Comparison of ENCODE assay signal across 1 cellular context in the genomic region with DNA sequence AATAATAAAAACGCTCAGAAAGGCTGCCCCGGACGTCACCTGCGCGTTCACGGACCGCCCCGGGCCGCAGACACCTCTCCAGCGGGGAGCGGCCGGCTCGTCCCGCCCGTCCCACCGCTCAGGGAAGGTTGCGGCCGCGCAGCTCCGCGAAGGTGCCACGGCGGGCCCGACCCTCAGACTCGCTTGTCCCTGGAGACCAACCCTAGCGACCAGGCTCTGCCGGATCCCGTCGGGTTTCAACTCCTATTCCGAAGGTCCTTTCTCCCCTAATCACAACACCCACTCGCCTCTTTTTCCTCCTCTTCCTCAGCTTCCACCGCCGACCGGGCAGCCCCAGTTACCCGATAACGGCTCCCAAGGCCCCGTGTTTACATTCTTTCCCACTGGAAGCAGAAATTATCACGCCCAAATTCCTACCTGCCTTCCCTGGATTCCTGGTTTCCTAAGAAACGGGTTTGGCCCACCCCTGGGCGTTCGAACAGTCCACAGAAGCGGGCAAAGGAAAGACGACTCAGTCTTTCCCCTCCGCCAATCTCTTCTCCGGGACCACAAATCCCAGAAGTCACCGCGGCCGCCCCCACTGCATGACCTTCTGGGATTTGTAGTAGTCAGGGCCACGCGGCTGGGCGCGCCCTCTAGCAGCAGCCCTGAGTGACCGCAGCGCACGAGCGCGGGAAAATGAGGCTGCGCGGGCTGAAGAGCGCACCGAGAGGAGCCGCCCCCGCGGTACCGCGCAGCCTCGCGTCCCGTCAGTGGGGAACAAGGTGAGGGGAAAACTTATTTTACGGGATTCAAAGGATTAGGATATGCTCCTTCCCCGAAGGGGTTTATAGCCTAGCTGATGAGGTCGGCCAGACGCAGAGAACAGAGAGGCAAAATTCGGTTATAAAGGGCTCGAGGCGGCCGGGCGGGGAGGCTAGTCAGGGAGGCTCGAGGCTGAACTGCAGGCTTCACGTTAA.
TF ChIP-seq lines count a peak whose summit lies in the region.

A gene with protein sequence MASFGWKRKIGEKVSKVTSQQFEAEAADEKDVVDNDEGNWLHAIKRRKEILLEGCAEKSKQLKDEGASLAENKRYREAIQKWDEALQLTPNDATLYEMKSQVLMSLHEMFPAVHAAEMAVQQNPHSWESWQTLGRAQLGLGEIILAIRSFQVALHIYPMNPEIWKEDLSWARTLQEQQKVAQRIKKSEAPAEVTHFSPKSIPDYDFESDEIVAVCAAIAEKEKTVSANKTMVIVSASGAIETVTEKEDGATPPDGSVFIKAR (minus strand): TSS at position 555 of the 959 bp plus-strand sequence. CDS start 8,943 bp downstream, outside the sequence.

TF ChIP-seq in HepG2, 621 proteins besides CTCF, POLR2A, EP300 and RAD21 (continued from another document and continues in another):
- TF ChIP-seq, protein P1, sequence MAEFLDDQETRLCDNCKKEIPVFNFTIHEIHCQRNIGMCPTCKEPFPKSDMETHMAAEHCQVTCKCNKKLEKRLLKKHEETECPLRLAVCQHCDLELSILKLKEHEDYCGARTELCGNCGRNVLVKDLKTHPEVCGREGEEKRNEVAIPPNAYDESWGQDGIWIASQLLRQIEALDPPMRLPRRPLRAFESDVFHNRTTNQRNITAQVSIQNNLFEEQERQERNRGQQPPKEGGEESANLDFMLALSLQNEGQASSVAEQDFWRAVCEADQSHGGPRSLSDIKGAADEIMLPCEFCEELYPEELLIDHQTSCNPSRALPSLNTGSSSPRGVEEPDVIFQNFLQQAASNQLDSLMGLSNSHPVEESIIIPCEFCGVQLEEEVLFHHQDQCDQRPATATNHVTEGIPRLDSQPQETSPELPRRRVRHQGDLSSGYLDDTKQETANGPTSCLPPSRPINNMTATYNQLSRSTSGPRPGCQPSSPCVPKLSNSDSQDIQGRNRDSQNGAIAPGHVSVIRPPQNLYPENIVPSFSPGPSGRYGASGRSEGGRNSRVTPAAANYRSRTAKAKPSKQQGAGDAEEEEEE (CRISPR knock-in tag; IDR thresholded peaks at IDR 0.05; ENCODE audit: borderline replicate concordance): no peak
- peak; percentile 84; the same call in 1 of the 2 replicates for TF ChIP-seq ZNF839 (CRISPR knock-in tag; IDR thresholded peaks at IDR 0.05; ENCODE audit: borderline replicate concordance)
- 0 out of 2 replicates have a peak, but pooled peaks have one; percentile 16 for TF ChIP-seq ZSCAN9 (CRISPR knock-in tag; IDR thresholded peaks at IDR 0.05; ENCODE audit: borderline replicate concordance)
- TF ChIP-seq HNRNPL (IDR thresholded peaks at IDR 0.05; ENCODE audit: low read depth, low read length): no peak
- TF ChIP-seq GLI4 (CRISPR knock-in tag; IDR thresholded peaks at IDR 0.05; ENCODE audit: borderline replicate concordance): peak; percentile 79; the same call in 1 of the 2 replicates
- TF ChIP-seq, protein P2, sequence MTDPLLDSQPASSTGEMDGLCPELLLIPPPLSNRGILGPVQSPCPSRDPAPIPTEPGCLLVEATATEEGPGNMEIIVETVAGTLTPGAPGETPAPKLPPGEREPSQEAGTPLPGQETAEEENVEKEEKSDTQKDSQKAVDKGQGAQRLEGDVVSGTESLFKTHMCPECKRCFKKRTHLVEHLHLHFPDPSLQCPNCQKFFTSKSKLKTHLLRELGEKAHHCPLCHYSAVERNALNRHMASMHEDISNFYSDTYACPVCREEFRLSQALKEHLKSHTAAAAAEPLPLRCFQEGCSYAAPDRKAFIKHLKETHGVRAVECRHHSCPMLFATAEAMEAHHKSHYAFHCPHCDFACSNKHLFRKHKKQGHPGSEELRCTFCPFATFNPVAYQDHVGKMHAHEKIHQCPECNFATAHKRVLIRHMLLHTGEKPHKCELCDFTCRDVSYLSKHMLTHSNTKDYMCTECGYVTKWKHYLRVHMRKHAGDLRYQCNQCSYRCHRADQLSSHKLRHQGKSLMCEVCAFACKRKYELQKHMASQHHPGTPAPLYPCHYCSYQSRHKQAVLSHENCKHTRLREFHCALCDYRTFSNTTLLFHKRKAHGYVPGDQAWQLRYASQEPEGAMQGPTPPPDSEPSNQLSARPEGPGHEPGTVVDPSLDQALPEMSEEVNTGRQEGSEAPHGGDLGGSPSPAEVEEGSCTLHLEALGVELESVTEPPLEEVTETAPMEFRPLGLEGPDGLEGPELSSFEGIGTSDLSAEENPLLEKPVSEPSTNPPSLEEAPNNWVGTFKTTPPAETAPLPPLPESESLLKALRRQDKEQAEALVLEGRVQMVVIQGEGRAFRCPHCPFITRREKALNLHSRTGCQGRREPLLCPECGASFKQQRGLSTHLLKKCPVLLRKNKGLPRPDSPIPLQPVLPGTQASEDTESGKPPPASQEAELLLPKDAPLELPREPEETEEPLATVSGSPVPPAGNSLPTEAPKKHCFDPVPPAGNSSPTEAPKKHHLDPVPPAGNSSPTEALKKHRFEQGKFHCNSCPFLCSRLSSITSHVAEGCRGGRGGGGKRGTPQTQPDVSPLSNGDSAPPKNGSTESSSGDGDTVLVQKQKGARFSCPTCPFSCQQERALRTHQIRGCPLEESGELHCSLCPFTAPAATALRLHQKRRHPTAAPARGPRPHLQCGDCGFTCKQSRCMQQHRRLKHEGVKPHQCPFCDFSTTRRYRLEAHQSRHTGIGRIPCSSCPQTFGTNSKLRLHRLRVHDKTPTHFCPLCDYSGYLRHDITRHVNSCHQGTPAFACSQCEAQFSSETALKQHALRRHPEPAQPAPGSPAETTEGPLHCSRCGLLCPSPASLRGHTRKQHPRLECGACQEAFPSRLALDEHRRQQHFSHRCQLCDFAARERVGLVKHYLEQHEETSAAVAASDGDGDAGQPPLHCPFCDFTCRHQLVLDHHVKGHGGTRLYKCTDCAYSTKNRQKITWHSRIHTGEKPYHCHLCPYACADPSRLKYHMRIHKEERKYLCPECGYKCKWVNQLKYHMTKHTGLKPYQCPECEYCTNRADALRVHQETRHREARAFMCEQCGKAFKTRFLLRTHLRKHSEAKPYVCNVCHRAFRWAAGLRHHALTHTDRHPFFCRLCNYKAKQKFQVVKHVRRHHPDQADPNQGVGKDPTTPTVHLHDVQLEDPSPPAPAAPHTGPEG (CRISPR knock-in tag; IDR thresholded peaks at IDR 0.05): no peak
- no peak for TF ChIP-seq MBD4 (IDR thresholded peaks at IDR 0.05; ENCODE audit: borderline replicate concordance, low read length)
- no peak for TF ChIP-seq ZNF282 (IDR thresholded peaks at IDR 0.05; ENCODE audit: partially characterized antibody)
- no peak; the same call in 1 of the 2 replicates for TF ChIP-seq FOXK2 (IDR thresholded peaks at IDR 0.05)
- no peak for TF ChIP-seq HNRNPH1 (optimal IDR thresholded peaks at IDR 0.05; ENCODE audit: low read depth, low read length)
- TF ChIP-seq ATM (IDR thresholded peaks at IDR 0.05; ENCODE audit: borderline replicate concordance): no peak
- peak; percentile 56; the same call in 1 of the 2 replicates for TF ChIP-seq ZNF12 (CRISPR knock-in tag; IDR thresholded peaks at IDR 0.05)
- no peak for TF ChIP-seq ZNF224 (CRISPR knock-in tag; IDR thresholded peaks at IDR 0.05)
- TF ChIP-seq ZKSCAN1 (IDR thresholded peaks at IDR 0.05; ENCODE audit: low read length): no peak
- no peak for TF ChIP-seq ZEB1 (IDR thresholded peaks at IDR 0.05; ENCODE audit: insufficient replicate concordance, low read depth)
- TF ChIP-seq, protein P3, sequence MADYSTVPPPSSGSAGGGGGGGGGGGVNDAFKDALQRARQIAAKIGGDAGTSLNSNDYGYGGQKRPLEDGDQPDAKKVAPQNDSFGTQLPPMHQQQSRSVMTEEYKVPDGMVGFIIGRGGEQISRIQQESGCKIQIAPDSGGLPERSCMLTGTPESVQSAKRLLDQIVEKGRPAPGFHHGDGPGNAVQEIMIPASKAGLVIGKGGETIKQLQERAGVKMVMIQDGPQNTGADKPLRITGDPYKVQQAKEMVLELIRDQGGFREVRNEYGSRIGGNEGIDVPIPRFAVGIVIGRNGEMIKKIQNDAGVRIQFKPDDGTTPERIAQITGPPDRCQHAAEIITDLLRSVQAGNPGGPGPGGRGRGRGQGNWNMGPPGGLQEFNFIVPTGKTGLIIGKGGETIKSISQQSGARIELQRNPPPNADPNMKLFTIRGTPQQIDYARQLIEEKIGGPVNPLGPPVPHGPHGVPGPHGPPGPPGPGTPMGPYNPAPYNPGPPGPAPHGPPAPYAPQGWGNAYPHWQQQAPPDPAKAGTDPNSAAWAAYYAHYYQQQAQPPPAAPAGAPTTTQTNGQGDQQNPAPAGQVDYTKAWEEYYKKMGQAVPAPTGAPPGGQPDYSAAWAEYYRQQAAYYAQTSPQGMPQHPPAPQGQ (CRISPR knock-in tag; IDR thresholded peaks at IDR 0.05; ENCODE audit: borderline replicate concordance): 0 out of 2 replicates have a peak, but pooled peaks have one; percentile 19
- TF ChIP-seq, protein P4, sequence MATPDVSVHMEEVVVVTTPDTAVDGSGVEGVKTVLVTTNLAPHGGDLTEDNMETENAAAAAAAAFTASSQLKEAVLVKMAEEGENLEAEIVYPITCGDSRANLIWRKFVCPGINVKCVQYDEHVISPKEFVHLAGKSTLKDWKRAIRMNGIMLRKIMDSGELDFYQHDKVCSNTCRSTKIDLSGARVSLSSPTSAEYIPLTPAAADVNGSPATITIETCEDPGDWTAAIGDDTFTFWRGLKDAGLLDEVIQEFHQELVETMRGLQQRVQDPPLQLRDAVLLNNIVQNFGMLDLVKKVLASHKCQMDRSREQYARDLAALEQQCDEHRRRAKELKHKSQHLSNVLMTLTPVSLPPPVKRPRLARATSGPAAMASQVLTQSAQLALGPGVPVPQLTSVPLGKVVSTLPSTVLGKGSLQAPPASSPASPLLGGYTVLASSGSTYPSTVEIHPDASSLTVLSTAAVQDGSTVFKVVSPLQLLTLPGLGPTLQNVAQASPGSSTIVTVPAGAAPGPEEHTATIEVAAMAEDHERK (CRISPR knock-in tag; IDR thresholded peaks at IDR 0.05; ENCODE audit: low read depth): 0 out of 2 replicates have a peak, but pooled peaks have one; percentile 25
- no peak for TF ChIP-seq HES4 (CRISPR knock-in tag; IDR thresholded peaks at IDR 0.05; ENCODE audit: borderline replicate concordance)
- TF ChIP-seq ZNF17 (CRISPR knock-in tag; IDR thresholded peaks at IDR 0.05): no peak
- TF ChIP-seq TARDBP (CRISPR knock-in tag; IDR thresholded peaks at IDR 0.05): peak; percentile 84
- peak; percentile 89; the same call in 2 of the 3 replicates for TF ChIP-seq MXI1 (IDR thresholded peaks at IDR 0.05; ENCODE audit: borderline replicate concordance, low read depth, low read length)
- peak; percentile 70; the same call in 1 of the 2 replicates for TF ChIP-seq ZNF737 (CRISPR knock-in tag; IDR thresholded peaks at IDR 0.05; ENCODE audit: borderline replicate concordance)
- TF ChIP-seq, protein P5, sequence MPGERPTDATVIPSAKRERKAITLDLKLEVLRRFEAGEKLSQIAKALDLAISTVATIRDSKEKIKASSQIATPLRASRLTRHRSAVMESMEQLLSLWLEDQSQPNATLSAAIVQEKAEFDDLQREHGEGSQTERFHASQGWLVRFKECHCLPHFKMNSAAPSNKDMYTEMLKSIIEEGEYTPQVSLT (CRISPR knock-in tag; IDR thresholded peaks at IDR 0.05; ENCODE audit: borderline replicate concordance, low read depth): no peak
- TF ChIP-seq, protein P6, sequence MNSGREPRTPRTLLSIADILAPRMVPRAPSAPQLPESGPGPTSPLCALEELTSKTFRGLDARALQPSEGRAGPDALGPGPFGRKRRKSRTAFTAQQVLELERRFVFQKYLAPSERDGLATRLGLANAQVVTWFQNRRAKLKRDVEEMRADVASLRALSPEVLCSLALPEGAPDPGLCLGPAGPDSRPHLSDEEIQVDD (CRISPR knock-in tag; IDR thresholded peaks at IDR 0.05; ENCODE audit: borderline replicate concordance): no peak
- peak; percentile 57 for TF ChIP-seq NFYC (CRISPR knock-in tag; IDR thresholded peaks at IDR 0.05)
- TF ChIP-seq ZNF747 (CRISPR knock-in tag; IDR thresholded peaks at IDR 0.05; ENCODE audit: borderline replicate concordance): peak; percentile 47; the same call in 1 of the 2 replicates
- TF ChIP-seq AKAP8 (CRISPR knock-in tag; IDR thresholded peaks at IDR 0.05): no peak; the same call in 1 of the 2 replicates
- TF ChIP-seq RXRB (CRISPR knock-in tag; IDR thresholded peaks at IDR 0.05; ENCODE audit: borderline replicate concordance): peak; percentile 39; the same call in 1 of the 2 replicates
- TF ChIP-seq ZNF333 (CRISPR knock-in tag; IDR thresholded peaks at IDR 0.05; ENCODE audit: borderline replicate concordance): no peak
- TF ChIP-seq, protein P7, sequence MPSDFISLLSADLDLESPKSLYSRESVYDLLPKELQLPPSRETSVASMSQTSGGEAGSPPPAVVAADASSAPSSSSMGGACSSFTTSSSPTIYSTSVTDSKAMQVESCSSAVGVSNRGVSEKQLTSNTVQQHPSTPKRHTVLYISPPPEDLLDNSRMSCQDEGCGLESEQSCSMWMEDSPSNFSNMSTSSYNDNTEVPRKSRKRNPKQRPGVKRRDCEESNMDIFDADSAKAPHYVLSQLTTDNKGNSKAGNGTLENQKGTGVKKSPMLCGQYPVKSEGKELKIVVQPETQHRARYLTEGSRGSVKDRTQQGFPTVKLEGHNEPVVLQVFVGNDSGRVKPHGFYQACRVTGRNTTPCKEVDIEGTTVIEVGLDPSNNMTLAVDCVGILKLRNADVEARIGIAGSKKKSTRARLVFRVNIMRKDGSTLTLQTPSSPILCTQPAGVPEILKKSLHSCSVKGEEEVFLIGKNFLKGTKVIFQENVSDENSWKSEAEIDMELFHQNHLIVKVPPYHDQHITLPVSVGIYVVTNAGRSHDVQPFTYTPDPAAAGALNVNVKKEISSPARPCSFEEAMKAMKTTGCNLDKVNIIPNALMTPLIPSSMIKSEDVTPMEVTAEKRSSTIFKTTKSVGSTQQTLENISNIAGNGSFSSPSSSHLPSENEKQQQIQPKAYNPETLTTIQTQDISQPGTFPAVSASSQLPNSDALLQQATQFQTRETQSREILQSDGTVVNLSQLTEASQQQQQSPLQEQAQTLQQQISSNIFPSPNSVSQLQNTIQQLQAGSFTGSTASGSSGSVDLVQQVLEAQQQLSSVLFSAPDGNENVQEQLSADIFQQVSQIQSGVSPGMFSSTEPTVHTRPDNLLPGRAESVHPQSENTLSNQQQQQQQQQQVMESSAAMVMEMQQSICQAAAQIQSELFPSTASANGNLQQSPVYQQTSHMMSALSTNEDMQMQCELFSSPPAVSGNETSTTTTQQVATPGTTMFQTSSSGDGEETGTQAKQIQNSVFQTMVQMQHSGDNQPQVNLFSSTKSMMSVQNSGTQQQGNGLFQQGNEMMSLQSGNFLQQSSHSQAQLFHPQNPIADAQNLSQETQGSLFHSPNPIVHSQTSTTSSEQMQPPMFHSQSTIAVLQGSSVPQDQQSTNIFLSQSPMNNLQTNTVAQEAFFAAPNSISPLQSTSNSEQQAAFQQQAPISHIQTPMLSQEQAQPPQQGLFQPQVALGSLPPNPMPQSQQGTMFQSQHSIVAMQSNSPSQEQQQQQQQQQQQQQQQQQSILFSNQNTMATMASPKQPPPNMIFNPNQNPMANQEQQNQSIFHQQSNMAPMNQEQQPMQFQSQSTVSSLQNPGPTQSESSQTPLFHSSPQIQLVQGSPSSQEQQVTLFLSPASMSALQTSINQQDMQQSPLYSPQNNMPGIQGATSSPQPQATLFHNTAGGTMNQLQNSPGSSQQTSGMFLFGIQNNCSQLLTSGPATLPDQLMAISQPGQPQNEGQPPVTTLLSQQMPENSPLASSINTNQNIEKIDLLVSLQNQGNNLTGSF (CRISPR knock-in tag; IDR thresholded peaks at IDR 0.05): no peak
- TF ChIP-seq MXD4 (CRISPR knock-in tag; IDR thresholded peaks at IDR 0.05): peak; percentile 87; the same call in 1 of the 2 replicates
- peak; percentile 82 for TF ChIP-seq YY1 (IDR thresholded peaks at IDR 0.05; ENCODE audit: insufficient read depth, insufficient replicate concordance, low read depth, low read length)
- peak; percentile 72; the same call in 1 of the 2 replicates for TF ChIP-seq ZNF558 (CRISPR knock-in tag; IDR thresholded peaks at IDR 0.05; ENCODE audit: borderline replicate concordance)
- no peak for TF ChIP-seq SETDB1 (CRISPR knock-in tag; IDR thresholded peaks at IDR 0.05; ENCODE audit: borderline replicate concordance)
- no peak for TF ChIP-seq ZNF674 (CRISPR knock-in tag; IDR thresholded peaks at IDR 0.05; ENCODE audit: low read depth)
